ENCODE assay signal across 1 cellular context in genomic region chr16:68756250-68757051, GRCh38.
A peak's percentile ranks its signal among the peaks of the same experiment; 100 is the strongest.
TF ChIP-seq lines count a peak whose summit lies in the region.

No MANE protein-coding gene starts in this region.

TF ChIP-seq in GM12878, 131 proteins besides CTCF, POLR2A, EP300 and RAD21 (continued from another document and continues in another):
- TF ChIP-seq, protein P1, sequence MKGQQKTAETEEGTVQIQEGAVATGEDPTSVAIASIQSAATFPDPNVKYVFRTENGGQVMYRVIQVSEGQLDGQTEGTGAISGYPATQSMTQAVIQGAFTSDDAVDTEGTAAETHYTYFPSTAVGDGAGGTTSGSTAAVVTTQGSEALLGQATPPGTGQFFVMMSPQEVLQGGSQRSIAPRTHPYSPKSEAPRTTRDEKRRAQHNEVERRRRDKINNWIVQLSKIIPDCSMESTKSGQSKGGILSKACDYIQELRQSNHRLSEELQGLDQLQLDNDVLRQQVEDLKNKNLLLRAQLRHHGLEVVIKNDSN (IDR thresholded peaks at IDR 0.05; ENCODE audit: borderline replicate concordance, extremely low read length, insufficient read depth, low read depth, low read length): no peak
- 0 out of 2 replicates have a peak, but pooled peaks have one; percentile 48 for TF ChIP-seq PAX8 (IDR thresholded peaks at IDR 0.05)
- TF ChIP-seq, protein P2, sequence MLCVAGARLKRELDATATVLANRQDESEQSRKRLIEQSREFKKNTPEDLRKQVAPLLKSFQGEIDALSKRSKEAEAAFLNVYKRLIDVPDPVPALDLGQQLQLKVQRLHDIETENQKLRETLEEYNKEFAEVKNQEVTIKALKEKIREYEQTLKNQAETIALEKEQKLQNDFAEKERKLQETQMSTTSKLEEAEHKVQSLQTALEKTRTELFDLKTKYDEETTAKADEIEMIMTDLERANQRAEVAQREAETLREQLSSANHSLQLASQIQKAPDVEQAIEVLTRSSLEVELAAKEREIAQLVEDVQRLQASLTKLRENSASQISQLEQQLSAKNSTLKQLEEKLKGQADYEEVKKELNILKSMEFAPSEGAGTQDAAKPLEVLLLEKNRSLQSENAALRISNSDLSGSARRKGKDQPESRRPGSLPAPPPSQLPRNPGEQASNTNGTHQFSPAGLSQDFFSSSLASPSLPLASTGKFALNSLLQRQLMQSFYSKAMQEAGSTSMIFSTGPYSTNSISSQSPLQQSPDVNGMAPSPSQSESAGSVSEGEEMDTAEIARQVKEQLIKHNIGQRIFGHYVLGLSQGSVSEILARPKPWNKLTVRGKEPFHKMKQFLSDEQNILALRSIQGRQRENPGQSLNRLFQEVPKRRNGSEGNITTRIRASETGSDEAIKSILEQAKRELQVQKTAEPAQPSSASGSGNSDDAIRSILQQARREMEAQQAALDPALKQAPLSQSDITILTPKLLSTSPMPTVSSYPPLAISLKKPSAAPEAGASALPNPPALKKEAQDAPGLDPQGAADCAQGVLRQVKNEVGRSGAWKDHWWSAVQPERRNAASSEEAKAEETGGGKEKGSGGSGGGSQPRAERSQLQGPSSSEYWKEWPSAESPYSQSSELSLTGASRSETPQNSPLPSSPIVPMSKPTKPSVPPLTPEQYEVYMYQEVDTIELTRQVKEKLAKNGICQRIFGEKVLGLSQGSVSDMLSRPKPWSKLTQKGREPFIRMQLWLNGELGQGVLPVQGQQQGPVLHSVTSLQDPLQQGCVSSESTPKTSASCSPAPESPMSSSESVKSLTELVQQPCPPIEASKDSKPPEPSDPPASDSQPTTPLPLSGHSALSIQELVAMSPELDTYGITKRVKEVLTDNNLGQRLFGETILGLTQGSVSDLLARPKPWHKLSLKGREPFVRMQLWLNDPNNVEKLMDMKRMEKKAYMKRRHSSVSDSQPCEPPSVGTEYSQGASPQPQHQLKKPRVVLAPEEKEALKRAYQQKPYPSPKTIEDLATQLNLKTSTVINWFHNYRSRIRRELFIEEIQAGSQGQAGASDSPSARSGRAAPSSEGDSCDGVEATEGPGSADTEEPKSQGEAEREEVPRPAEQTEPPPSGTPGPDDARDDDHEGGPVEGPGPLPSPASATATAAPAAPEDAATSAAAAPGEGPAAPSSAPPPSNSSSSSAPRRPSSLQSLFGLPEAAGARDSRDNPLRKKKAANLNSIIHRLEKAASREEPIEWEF (IDR thresholded peaks at IDR 0.05; ENCODE audit: insufficient replicate concordance, low read depth, low read length): peak; percentile 77
- TF ChIP-seq ATF2 (IDR thresholded peaks at IDR 0.05; ENCODE audit: low read length): peak; percentile 99
- no peak; the same call in 1 of the 2 replicates for TF ChIP-seq YY1 (IDR thresholded peaks at IDR 0.05; ENCODE audit: low read depth, low read length)
- TF ChIP-seq TCF7 (IDR thresholded peaks at IDR 0.05; ENCODE audit: borderline replicate concordance): peak; percentile 47; the same call in 1 of the 2 replicates
- TF ChIP-seq HCFC1 (IDR thresholded peaks at IDR 0.05; ENCODE audit: low read length): no peak
- peak; percentile 96 for TF ChIP-seq RUNX3 (IDR thresholded peaks at IDR 0.05; ENCODE audit: low read length)
- no peak for TF ChIP-seq SIN3A (IDR thresholded peaks at IDR 0.05; ENCODE audit: low read depth, low read length)
- peak; percentile 86 for TF ChIP-seq ZNF24 (IDR thresholded peaks at IDR 0.05)
- TF ChIP-seq SMAD5 (IDR thresholded peaks at IDR 0.05; ENCODE audit: low read depth): no peak
- 0 out of 2 replicates have a peak, but pooled peaks have one; percentile 89 for TF ChIP-seq MTA3 (IDR thresholded peaks at IDR 0.05; ENCODE audit: borderline replicate concordance, low read length)
- no peak for TF ChIP-seq RELA (IDR thresholded peaks at IDR 0.05; ENCODE audit: borderline replicate concordance, partially characterized antibody)
- TF ChIP-seq RFX5 (IDR thresholded peaks at IDR 0.05; ENCODE audit: low read depth, low read length): no peak
- TF ChIP-seq, protein P3, sequence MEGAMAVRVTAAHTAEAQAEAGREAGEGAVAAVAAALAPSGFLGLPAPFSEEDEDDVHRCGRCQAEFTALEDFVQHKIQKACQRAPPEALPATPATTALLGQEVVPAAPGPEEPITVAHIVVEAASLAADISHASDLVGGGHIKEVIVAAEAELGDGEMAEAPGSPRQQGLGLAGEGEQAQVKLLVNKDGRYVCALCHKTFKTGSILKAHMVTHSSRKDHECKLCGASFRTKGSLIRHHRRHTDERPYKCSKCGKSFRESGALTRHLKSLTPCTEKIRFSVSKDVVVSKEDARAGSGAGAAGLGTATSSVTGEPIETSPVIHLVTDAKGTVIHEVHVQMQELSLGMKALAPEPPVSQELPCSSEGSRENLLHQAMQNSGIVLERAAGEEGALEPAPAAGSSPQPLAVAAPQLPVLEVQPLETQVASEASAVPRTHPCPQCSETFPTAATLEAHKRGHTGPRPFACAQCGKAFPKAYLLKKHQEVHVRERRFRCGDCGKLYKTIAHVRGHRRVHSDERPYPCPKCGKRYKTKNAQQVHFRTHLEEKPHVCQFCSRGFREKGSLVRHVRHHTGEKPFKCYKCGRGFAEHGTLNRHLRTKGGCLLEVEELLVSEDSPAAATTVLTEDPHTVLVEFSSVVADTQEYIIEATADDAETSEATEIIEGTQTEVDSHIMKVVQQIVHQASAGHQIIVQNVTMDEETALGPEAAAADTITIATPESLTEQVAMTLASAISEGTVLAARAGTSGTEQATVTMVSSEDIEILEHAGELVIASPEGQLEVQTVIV (IDR thresholded peaks at IDR 0.05; ENCODE audit: borderline replicate concordance, partially characterized antibody): no peak
- TF ChIP-seq WRNIP1 (IDR thresholded peaks at IDR 0.05; ENCODE audit: borderline replicate concordance, low read depth, low read length): no peak
- no peak for TF ChIP-seq CHD1 (IDR thresholded peaks at IDR 0.05; ENCODE audit: low read depth, low read length)
- TF ChIP-seq JUNB (IDR thresholded peaks at IDR 0.05): peak; percentile 99
- TF ChIP-seq IKZF1 (conservative IDR thresholded peaks at IDR 0.05): peak; percentile 97
- peak; percentile 98 for TF ChIP-seq CREM (IDR thresholded peaks at IDR 0.05; ENCODE audit: low read depth)
- TF ChIP-seq KDM1A (IDR thresholded peaks at IDR 0.05; ENCODE audit: borderline replicate concordance): no peak
- TF ChIP-seq TAF1 (IDR thresholded peaks at IDR 0.05; ENCODE audit: borderline replicate concordance, low read depth, low read length): no peak; the same call in 1 of the 2 replicates
- TF ChIP-seq ZZZ3 (IDR thresholded peaks at IDR 0.05; ENCODE audit: control insufficient read depth, insufficient read length, low read depth): no peak
- TF ChIP-seq TCF3 (IDR thresholded peaks at IDR 0.05; ENCODE audit: borderline replicate concordance, insufficient read depth, low read depth, low read length): peak; percentile 99
- TF ChIP-seq MXI1 (IDR thresholded peaks at IDR 0.05; ENCODE audit: low read depth, low read length): no peak
- TF ChIP-seq, protein P4, sequence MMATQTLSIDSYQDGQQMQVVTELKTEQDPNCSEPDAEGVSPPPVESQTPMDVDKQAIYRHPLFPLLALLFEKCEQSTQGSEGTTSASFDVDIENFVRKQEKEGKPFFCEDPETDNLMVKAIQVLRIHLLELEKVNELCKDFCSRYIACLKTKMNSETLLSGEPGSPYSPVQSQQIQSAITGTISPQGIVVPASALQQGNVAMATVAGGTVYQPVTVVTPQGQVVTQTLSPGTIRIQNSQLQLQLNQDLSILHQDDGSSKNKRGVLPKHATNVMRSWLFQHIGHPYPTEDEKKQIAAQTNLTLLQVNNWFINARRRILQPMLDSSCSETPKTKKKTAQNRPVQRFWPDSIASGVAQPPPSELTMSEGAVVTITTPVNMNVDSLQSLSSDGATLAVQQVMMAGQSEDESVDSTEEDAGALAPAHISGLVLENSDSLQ (IDR thresholded peaks at IDR 0.05): peak; percentile 86
- TF ChIP-seq SP1 (IDR thresholded peaks at IDR 0.05; ENCODE audit: low read depth, low read length): peak; percentile 85
- TF ChIP-seq RCOR1 (conservative IDR thresholded peaks at IDR 0.05; ENCODE audit: low read depth, low read length): 0 out of 2 replicates have a peak, but pooled peaks have one; percentile 21
- TF ChIP-seq MYC (IDR thresholded peaks at IDR 0.05; ENCODE audit: insufficient read depth, insufficient read length, insufficient replicate concordance, low read length, severe bottlenecking): no peak
- no peak for TF ChIP-seq FOS (IDR thresholded peaks at IDR 0.05; ENCODE audit: borderline replicate concordance, extremely low read depth, insufficient read length)
- TF ChIP-seq TBL1XR1 (IDR thresholded peaks at IDR 0.05; ENCODE audit: low read depth, low read length): no peak; the same call in none of the 2 replicates
- no peak for TF ChIP-seq USF2 (IDR thresholded peaks at IDR 0.05; ENCODE audit: borderline replicate concordance, low read depth, low read length)
- peak; percentile 74 for TF ChIP-seq PBX3 (IDR thresholded peaks at IDR 0.05; ENCODE audit: insufficient replicate concordance, low read depth, low read length)
- peak; percentile 72 to 75 for TF ChIP-seq BHLHE40 (IDR thresholded peaks at IDR 0.05; ENCODE audit: borderline replicate concordance in 1 of 2, low read depth in 2 of 2, low read length in 1 of 2)
- TF ChIP-seq POLR2AphosphoS2 (IDR thresholded peaks at IDR 0.05; ENCODE audit: low read depth, low read length): no peak
- peak; percentile 87 for TF ChIP-seq NR2F1 (conservative IDR thresholded peaks at IDR 0.05)
- TF ChIP-seq EGR1 (IDR thresholded peaks at IDR 0.05; ENCODE audit: borderline replicate concordance in 1 of 2, low read depth in 2 of 2, low read length in 2 of 2): no peak
- peak; percentile 97 for TF ChIP-seq PAX5 (IDR thresholded peaks at IDR 0.05; ENCODE audit: borderline replicate concordance, low read depth, low read length)
- TF ChIP-seq NR2C1 (IDR thresholded peaks at IDR 0.05): no peak
- peak; percentile 84 for TF ChIP-seq RELB (IDR thresholded peaks at IDR 0.05; ENCODE audit: low read depth)
- TF ChIP-seq, protein P5, sequence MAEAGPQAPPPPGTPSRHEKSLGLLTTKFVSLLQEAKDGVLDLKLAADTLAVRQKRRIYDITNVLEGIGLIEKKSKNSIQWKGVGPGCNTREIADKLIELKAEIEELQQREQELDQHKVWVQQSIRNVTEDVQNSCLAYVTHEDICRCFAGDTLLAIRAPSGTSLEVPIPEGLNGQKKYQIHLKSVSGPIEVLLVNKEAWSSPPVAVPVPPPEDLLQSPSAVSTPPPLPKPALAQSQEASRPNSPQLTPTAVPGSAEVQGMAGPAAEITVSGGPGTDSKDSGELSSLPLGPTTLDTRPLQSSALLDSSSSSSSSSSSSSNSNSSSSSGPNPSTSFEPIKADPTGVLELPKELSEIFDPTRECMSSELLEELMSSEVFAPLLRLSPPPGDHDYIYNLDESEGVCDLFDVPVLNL (IDR thresholded peaks at IDR 0.05; ENCODE audit: low read depth, low read length): no peak
- TF ChIP-seq SMARCA5 (IDR thresholded peaks at IDR 0.05): peak; percentile 89
- TF ChIP-seq CBFB (IDR thresholded peaks at IDR 0.05; ENCODE audit: low read depth): peak; percentile 87
